Comparison of ENCODE assay signal across 14 cellular contexts in the genomic region with DNA sequence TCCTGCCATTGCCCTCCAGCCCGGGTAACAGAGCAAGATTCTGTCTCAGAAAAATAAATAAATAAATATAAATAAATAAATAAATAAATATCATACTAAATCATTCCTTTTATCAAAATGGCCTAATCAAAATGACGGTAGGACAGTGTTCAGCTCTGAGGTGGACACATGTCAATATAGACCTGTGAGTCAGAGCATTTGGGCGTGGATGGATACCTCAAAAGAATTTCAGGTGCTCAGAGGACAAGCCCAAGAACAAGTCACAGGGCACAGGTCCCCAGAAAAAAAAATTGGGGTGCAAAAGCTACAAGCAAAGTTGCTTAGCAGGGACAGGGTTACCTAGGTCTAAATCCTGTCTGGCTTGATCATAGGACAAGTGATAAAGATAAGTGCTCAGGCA.
DNase-seq lines count a peak whose midpoint lies in the region; ATAC-seq and TF ChIP-seq lines count a peak whose summit lies in the region.
"Had no signal": no experiment of that assay in that cellular context is flagged by ENCODE, and none has a peak within 500 bp of the region (broad histone marks: within the 10 kb centered on the region; RNA-seq: fewer than 3 reads in every experiment).

No MANE protein-coding gene starts in this region.

- intact Hi-C loops in IMR-90 (cut with micrococcal nuclease), result no loop called here

- H3K18ac ChIP-seq in IMR-90 (ENCODE audit: low read depth, low read length) (no peak overlapping the region), mesenchymal stem cell (ENCODE audit: low read depth in 1 of 2, low read length in 2 of 2) (no peak overlapping the region)

- H2AK5ac ChIP-seq in IMR-90 (ENCODE audit: low read depth, low read length), result no peak overlapping the region
- H2AK5ac ChIP-seq in mesenchymal stem cell (ENCODE audit: low read length, severe bottlenecking), result peak overlapping the region; percentile 76

- ATAC-seq in IMR-90 (ENCODE audit: low read depth), result no peak
- ATAC-seq in RWPE2 (ENCODE audit: low read depth), result no peak
- ATAC-seq: CD8-positive, alpha-beta T cell had no signal

- TF ChIP-seq POLR2A in IMR-90 (IDR thresholded peaks at IDR 0.05; ENCODE audit: low read depth, low read length), result no peak

- H2BK15ac ChIP-seq in IMR-90 (ENCODE audit: low read depth, low read length) (no peak overlapping the region), mesenchymal stem cell (ENCODE audit: low read depth, poor library complexity, severe bottlenecking) (no peak overlapping the region)

- no peak overlapping the region for H2AFZ ChIP-seq in IMR-90 (replicated peaks; ENCODE audit: low read length, poor library complexity)
- H2AFZ ChIP-seq in mesenchymal stem cell (ENCODE audit: low read depth, low read length), result no peak overlapping the region

- TF ChIP-seq CTCF in IMR-90 (conservative IDR thresholded peaks at IDR 0.05; ENCODE audit: low read depth, low read length) (no peak), RWPE2 (IDR thresholded peaks at IDR 0.05; ENCODE audit: poor library complexity, severe bottlenecking) (no peak), GM13977 (IDR thresholded peaks at IDR 0.05; ENCODE audit: extremely low read depth, insufficient read depth, missing control alignments) (no peak)

- H3K4me2 ChIP-seq in IMR-90 (ENCODE audit: low read depth, low read length) (no peak overlapping the region), mesenchymal stem cell (ENCODE audit: low read length, poor library complexity, severe bottlenecking) (no peak overlapping the region)

- POLR2A ChIA-PET in IMR-90 (lab: Charles Lee; ENCODE audit: unreplicated experiment), result no interaction called here

- H3K79me1 ChIP-seq in IMR-90 (ENCODE audit: low read depth in 1 of 2, low read length in 2 of 2), result no peaks in the 10 kb centered on the region
- H3K79me1 ChIP-seq in mesenchymal stem cell (replicated peaks; ENCODE audit: low read length, poor library complexity, severe bottlenecking), result no peaks in the 10 kb centered on the region

- H3K9me1 ChIP-seq in IMR-90 (ENCODE audit: insufficient read depth, low read length), result no peaks in the 10 kb centered on the region; the same call in none of the 2 replicates

- no peak overlapping the region for H3K4me3 ChIP-seq in IMR-90 (ENCODE audit: insufficient read depth, low read depth, low read length)
- H3K4me3 ChIP-seq in RWPE2 (ENCODE audit: severe bottlenecking), result no peak overlapping the region
- H3K4me3 ChIP-seq in esophagus (ENCODE audit: low read depth in 1 of 2, low read length in 2 of 2), result no peak overlapping the region
- H3K4me3 ChIP-seq in mesenchymal stem cell (ENCODE audit: insufficient read depth in 1 of 2, low read depth in 1 of 2, low read length in 2 of 2), result no peak overlapping the region

- dilution Hi-C loops in IMR-90 (cut with HindIII; ENCODE audit: low sequenced_read_pairs, unreplicated experiment), result no loop called here

- H4K8ac ChIP-seq in IMR-90 (ENCODE audit: low read depth in 2 of 2, low read length in 2 of 2) (no peak overlapping the region), mesenchymal stem cell (ENCODE audit: low read length) (no peak overlapping the region)

- no peak overlapping the region for H3K14ac ChIP-seq in IMR-90 (replicated peaks; ENCODE audit: low read depth, low read length)
- H3K14ac ChIP-seq in mesenchymal stem cell (ENCODE audit: low read length in 2 of 2), result no peak overlapping the region

- H3K23ac ChIP-seq in IMR-90 (ENCODE audit: low read depth, low read length) (no peak overlapping the region), mesenchymal stem cell (ENCODE audit: low read length in 2 of 2) (no peak overlapping the region)

- in situ Hi-C loops in IMR-90 (cut with MboI; ENCODE audit: low sequenced_read_pairs), result no loop called here
- in situ Hi-C loops in GM13977 (cut with MboI; ENCODE audit: low pct_unique_long_range_greater_than_20kb, low sequenced_read_pairs, unreplicated experiment), result no loop called here

- no peak overlapping the region for H3K4ac ChIP-seq in IMR-90 (ENCODE audit: low read depth, low read length)
- no peak overlapping the region for H3K4ac ChIP-seq in mesenchymal stem cell (ENCODE audit: low read depth in 1 of 2, low read length in 2 of 2)

- H4K5ac ChIP-seq in IMR-90 (ENCODE audit: low read depth, low read length), result no peak overlapping the region

- H3K36me3 ChIP-seq in IMR-90 (ENCODE audit: control insufficient read depth, insufficient read depth, low read length) (no peaks in the 10 kb centered on the region), RWPE2 (ENCODE audit: low read depth) (no peaks in the 10 kb centered on the region), esophagus (ENCODE audit: control insufficient read depth in 2 of 2, insufficient read depth in 2 of 2, low read length in 1 of 2) (no peaks in the 10 kb centered on the region), mesenchymal stem cell (ENCODE audit: control insufficient read depth in 1 of 2, insufficient read depth in 2 of 2, low read depth in 1 of 2, low read length in 2 of 2) (no peaks in the 10 kb centered on the region)

- H3K9me3 ChIP-seq in IMR-90 (ENCODE audit: control insufficient read depth, insufficient read depth, low read length) (peaks cover under 1% of the 10 kb centered on the region; the same call in 1 of the 2 replicates), RWPE2 (ENCODE audit: severe bottlenecking) (no peaks in the 10 kb centered on the region), esophagus (ENCODE audit: control insufficient read depth in 2 of 2, insufficient read depth in 1 of 2, low read depth in 1 of 2, low read length in 1 of 2) (no peaks in the 10 kb centered on the region), mesenchymal stem cell (ENCODE audit: control insufficient read depth, low read length) (peaks cover 1% of the 10 kb centered on the region)

- WGBS in IMR-90 (ENCODE audit: extremely low coverage in 2 of 2, insufficient read length in 1 of 2), 2 experiments, result 100% methylated on average over 1 of the region's 3 CpGs; no CpG with 5 or more reads in 1 of the 2 experiments
- 58 to 71% methylated on average over 3 of the region's 3 CpGs for WGBS in esophagus, 2 donors
- WGBS in mesenchymal stem cell, result 48% methylated on average over 2 of the region's 3 CpGs

- H2AK9ac ChIP-seq in IMR-90 (replicated peaks; ENCODE audit: low read depth, low read length, poor library complexity), result no peak overlapping the region

- H3K4me1 ChIP-seq in IMR-90 (ENCODE audit: control insufficient read depth, insufficient read depth, low read length) (peaks cover 18% of the 10 kb centered on the region), RWPE2 (ENCODE audit: insufficient read depth, poor library complexity, severe bottlenecking) (peaks cover 59% of the 10 kb centered on the region), esophagus (ENCODE audit: control insufficient read depth in 2 of 2, insufficient read depth in 2 of 2, low read length in 1 of 2) (no peaks in the 10 kb centered on the region), mesenchymal stem cell (ENCODE audit: control insufficient read depth, insufficient read depth, low read depth, low read length) (peaks cover 10% of the 10 kb centered on the region)

- no TSS peak for BruUV-seq in IMR-90 (replicated peaks; lab: Mats Ljungman, UMichigan)

- no peak overlapping the region for H2BK5ac ChIP-seq in IMR-90 (ENCODE audit: low read depth, low read length, poor library complexity, severe bottlenecking)
- H2BK5ac ChIP-seq in mesenchymal stem cell (ENCODE audit: low read depth, low read length, poor library complexity, severe bottlenecking), result no peak overlapping the region

- H3K9ac ChIP-seq in IMR-90 (ENCODE audit: low read depth, low read length) (no peak overlapping the region), mesenchymal stem cell (ENCODE audit: low read length) (no peak overlapping the region)

- peak overlapping the region; percentile 16; the same call in 1 of the 2 replicates for H2BK120ac ChIP-seq in IMR-90 (ENCODE audit: low read depth, low read length)
- no peak overlapping the region for H2BK120ac ChIP-seq in mesenchymal stem cell (ENCODE audit: low read depth, low read length)

- DNase-seq in IMR-90, result no peak
- no peak for DNase-seq in RWPE2 (ENCODE audit: low spot score)
- DNase-seq in mesenchymal stem cell, result no peak
- DNase-seq in NCI-H82 treated with DMSO at 0.1 percent for 48 hours (lab: John Stamatoyannopoulos, UW; ENCODE audit: unreplicated experiment), result no peak
- DNase-seq in NCI-H526 treated with DMSO at 0.1 percent for 48 hours (lab: John Stamatoyannopoulos, UW), result no peak
- no peak for DNase-seq in GM13977 (ENCODE audit: low spot score)
- DNase-seq in NK-92 treated with Interleukin-12 subunit alpha and Interleukin-12 subunit beta, amount 100 ng/mL, for 24 hours (lab: John Stamatoyannopoulos, UW), result no peak
- DNase-seq: CD8-positive, alpha-beta T cell; COR-L47; GF-D8; GOT3; H9; HFFc6 had no signal

- H3K27me3 ChIP-seq in IMR-90 (ENCODE audit: control insufficient read depth, insufficient read depth, low read length) (no peaks in the 10 kb centered on the region), RWPE2 (ENCODE audit: insufficient read depth, poor library complexity, severe bottlenecking) (no peaks in the 10 kb centered on the region), esophagus (ENCODE audit: control insufficient read depth in 1 of 2, insufficient read depth in 2 of 2, low read length in 2 of 2) (no peaks in the 10 kb centered on the region), mesenchymal stem cell (ENCODE audit: control insufficient read depth in 1 of 2, insufficient read depth in 1 of 2, low read length in 2 of 2) (no peaks in the 10 kb centered on the region)

- no peak overlapping the region for H3K27ac ChIP-seq in IMR-90 (ENCODE audit: insufficient read depth, low read length)
- peak overlapping the region; percentile 87 for H3K27ac ChIP-seq in RWPE2 (ENCODE audit: poor library complexity, severe bottlenecking)
- H3K27ac ChIP-seq in esophagus (ENCODE audit: low read depth in 2 of 2, low read length in 1 of 2), result peak overlapping the region; percentile 78 to 96
- H3K27ac ChIP-seq in mesenchymal stem cell (ENCODE audit: low read length, poor library complexity, severe bottlenecking), result no peak overlapping the region

- H2BK20ac ChIP-seq in IMR-90 (ENCODE audit: low read depth, low read length), result no peak overlapping the region; the same call in 1 of the 2 replicates

- TF ChIP-seq RAD21 in IMR-90 (IDR thresholded peaks at IDR 0.05; ENCODE audit: low read length), result no peak

- H2BK12ac ChIP-seq in mesenchymal stem cell (ENCODE audit: low read length in 2 of 2), result no peak overlapping the region

- no peak overlapping the region for H3K56ac ChIP-seq in IMR-90 (ENCODE audit: extremely low read depth, insufficient read depth, low read length)

- CTCF ChIA-PET in IMR-90 (lab: Yijun Ruan, JAX), result no interaction called here

- H4K91ac ChIP-seq in IMR-90 (ENCODE audit: insufficient read depth, low read depth, low read length) (no peak overlapping the region), mesenchymal stem cell (ENCODE audit: low read length) (no peak overlapping the region)

- H4K20me1 ChIP-seq in IMR-90 (ENCODE audit: insufficient read depth, low read length), result no peaks in the 10 kb centered on the region

Comparison
In these comparisons a context has a peak if more than half of its experiments do, and no peak if none do; other contexts are left out.
1. H3K27ac ChIP-seq: peak in RWPE2 (single experiment) and esophagus (2 of 2); none in IMR-90 (single experiment) and mesenchymal stem cell (single experiment).